ENCODE assay signal across 2 cellular contexts in the genomic region with DNA sequence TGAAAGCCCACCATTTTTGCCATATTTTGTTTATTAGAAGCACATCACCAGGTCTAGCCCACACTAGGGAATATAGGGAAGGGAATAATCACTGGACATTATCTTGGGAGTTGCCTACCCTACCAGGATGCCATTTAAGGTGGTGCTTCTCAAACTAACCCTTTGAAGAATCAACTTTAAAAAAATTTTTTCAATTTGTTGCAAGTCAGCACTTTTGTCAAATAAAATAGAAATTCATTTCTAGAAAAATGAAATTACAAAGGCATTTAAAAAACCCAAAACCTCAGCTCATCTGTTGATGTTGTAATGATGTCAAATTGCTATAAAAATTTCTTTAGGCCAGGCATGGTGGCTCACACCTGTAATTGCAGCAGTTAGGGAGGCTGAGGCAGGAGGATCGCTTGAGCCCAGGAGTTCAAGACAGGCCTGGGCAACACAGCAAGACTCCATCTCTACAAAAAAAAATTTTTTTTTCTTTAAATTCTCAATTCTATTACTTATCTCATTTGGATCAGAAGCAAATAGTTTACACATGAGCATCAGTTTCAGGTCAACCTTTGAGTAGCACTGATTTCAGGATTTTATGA.
A peak's percentile ranks its signal among the peaks of the same experiment; 100 is the strongest.
TF ChIP-seq lines count a peak whose summit lies in the region.

No MANE protein-coding gene starts in this region.

TF ChIP-seq in IMR-90, 13 proteins besides CTCF, POLR2A, EP300 and RAD21:
- no peak for TF ChIP-seq SMC3 (IDR thresholded peaks at IDR 0.05; ENCODE audit: low read depth, low read length)
- TF ChIP-seq MAFK (IDR thresholded peaks at IDR 0.05; ENCODE audit: low read depth, low read length), result peak; percentile 90

TF ChIP-seq in H1, 55 proteins besides CTCF, POLR2A, EP300 and RAD21:
- TF ChIP-seq GABPA (IDR thresholded peaks at IDR 0.05; ENCODE audit: borderline replicate concordance, insufficient read depth, low read length) (no peak), MAFK (IDR thresholded peaks at IDR 0.05; ENCODE audit: low read depth, low read length) (peak; percentile 62; the same call in 1 of the 2 replicates), SRF (IDR thresholded peaks at IDR 0.05; ENCODE audit: low read depth, low read length) (no peak), SIX5 (IDR thresholded peaks at IDR 0.05; ENCODE audit: low read depth, low read length) (no peak), SIN3A (conservative IDR thresholded peaks at IDR 0.05 in 1 of 2, IDR thresholded peaks at IDR 0.05 in 1 of 2; ENCODE audit: low read depth in 1 of 2, low read length in 2 of 2) (no peak)
